Comparison of ENCODE assay signal across 10 cellular contexts in the genomic region with DNA sequence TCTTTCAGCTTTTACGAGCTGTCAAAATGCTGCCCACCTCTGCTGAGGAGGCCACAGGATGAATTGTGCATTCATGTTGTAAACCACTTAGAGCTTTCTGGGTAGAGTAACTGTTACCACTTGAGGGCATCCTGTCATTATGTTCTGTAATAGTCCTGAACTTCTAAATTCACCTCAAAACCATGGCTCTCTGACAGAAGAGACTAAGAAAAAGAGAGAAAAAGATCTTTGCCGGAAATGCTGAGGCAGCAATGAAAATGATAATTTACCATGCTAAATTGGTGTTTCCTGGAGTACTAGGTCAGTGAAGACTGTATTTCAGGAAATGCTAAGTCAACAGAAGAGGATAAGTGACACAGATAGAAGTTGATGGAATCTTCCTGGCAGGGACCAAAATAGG.
DNase-seq lines count a peak whose midpoint lies in the region; ATAC-seq, FAIRE-seq and TF ChIP-seq lines count a peak whose summit lies in the region.
"Had no signal": no experiment of that assay in that cellular context is flagged by ENCODE, and none has a peak within 500 bp of the region (broad histone marks: within the 10 kb centered on the region; RNA-seq: fewer than 3 reads in every experiment).

No MANE protein-coding gene starts in this region.

- H3K9me3 ChIP-seq in BLaER1 (no peaks in the 10 kb centered on the region), astrocyte (ENCODE audit: insufficient read depth, low read depth, low read length) (no peaks in the 10 kb centered on the region), kidney (ENCODE audit: control insufficient read depth in 1 of 2, low read length in 2 of 2) (no peaks in the 10 kb centered on the region)
- H3K9me3 ChIP-seq: gastrocnemius medialis had no signal

- H3K79me2 ChIP-seq in astrocyte (ENCODE audit: insufficient read depth, low read length), result no peaks in the 10 kb centered on the region

- H3K4me3 ChIP-seq in BLaER1, result no peak overlapping the region
- no peak overlapping the region for H3K4me3 ChIP-seq in astrocyte (ENCODE audit: insufficient read depth, low read depth, low read length)
- no peak overlapping the region for H3K4me3 ChIP-seq in kidney (ENCODE audit: low read length in 2 of 2)
- H3K4me3 ChIP-seq: gastrocnemius medialis had no signal

- DNase-seq in HTR-8/SVneo (ENCODE audit: insufficient read length, low spot score) (peak; percentile 18), astrocyte (ENCODE audit: low read depth) (peak; percentile 42), kidney (no peak), DMS 273 treated with DMSO at 0.1 percent for 48 hours (lab: John Stamatoyannopoulos, UW) (no peak)
- no peak for DNase-seq in effector CD8-positive, alpha-beta T cell (lab: John Stamatoyannopoulos, UW)
- DNase-seq in stimulated activated CD4-positive, alpha-beta T cell treated with anti-CD3 and anti-CD28 coated beads, Interleukin-1b, Interleukin-23, amount 100 ng/mL, for 48 hours, result no peak
- DNase-seq: activated naive CD4-positive, alpha-beta T cell treated with Interleukin-2 at 50 U/mL for 16 hours; gastrocnemius medialis had no signal

- no peak overlapping the region for H3K4me3 Mint-ChIP-seq in astrocyte (ENCODE audit: unreplicated experiment)

- ATAC-seq in GM21723 (IDR thresholded peaks at IDR 0.05; ENCODE audit: unreplicated experiment), result no peak
- ATAC-seq: gastrocnemius medialis had no signal

- H3K9me3 Mint-ChIP-seq in astrocyte (ENCODE audit: unreplicated experiment), result peaks cover 4% of the 10 kb centered on the region

- H3K4me1 ChIP-seq in BLaER1 (peaks cover 6% of the 10 kb centered on the region), astrocyte (ENCODE audit: insufficient read depth, low read length) (no peaks in the 10 kb centered on the region), kidney (ENCODE audit: control insufficient read depth in 1 of 2, insufficient read depth in 1 of 2, low read depth in 1 of 2, low read length in 2 of 2) (no peaks in the 10 kb centered on the region)
- H3K4me1 ChIP-seq: gastrocnemius medialis had no signal

- H3K36me3 ChIP-seq in BLaER1 (no peaks in the 10 kb centered on the region), astrocyte (ENCODE audit: insufficient read depth, low read length) (no peaks in the 10 kb centered on the region), kidney (ENCODE audit: control insufficient read depth in 1 of 2, insufficient read depth in 2 of 2, low read length in 2 of 2) (no peaks in the 10 kb centered on the region)
- H3K36me3 ChIP-seq: gastrocnemius medialis had no signal

- H3K27ac Mint-ChIP-seq in astrocyte (ENCODE audit: unreplicated experiment), result no peak overlapping the region

- no peaks in the 10 kb centered on the region for H3K36me3 Mint-ChIP-seq in astrocyte (ENCODE audit: low read depth, unreplicated experiment)

- H4K20me1 ChIP-seq in BLaER1 (no peaks in the 10 kb centered on the region), astrocyte (ENCODE audit: insufficient read depth, low read length) (no peaks in the 10 kb centered on the region)

- H3K27me3 ChIP-seq in BLaER1 (no peaks in the 10 kb centered on the region), astrocyte (ENCODE audit: insufficient read depth, low read length) (no peaks in the 10 kb centered on the region)
- H3K27me3 ChIP-seq: gastrocnemius medialis had no signal

- H3K9ac ChIP-seq in BLaER1 (no peak overlapping the region), astrocyte (ENCODE audit: low read length) (no peak overlapping the region), kidney (ENCODE audit: low read length in 2 of 2) (no peak overlapping the region)

- H3K27ac ChIP-seq in BLaER1 (no peak overlapping the region), astrocyte (ENCODE audit: low read depth, low read length) (no peak overlapping the region), kidney (ENCODE audit: low read depth in 2 of 2, low read length in 2 of 2) (no peak overlapping the region)
- H3K27ac ChIP-seq: gastrocnemius medialis had no signal

- no peaks in the 10 kb centered on the region for H3K27me3 Mint-ChIP-seq in astrocyte (ENCODE audit: low read depth, unreplicated experiment)

- TF ChIP-seq CTCF in astrocyte (IDR thresholded peaks at IDR 0.05; ENCODE audit: insufficient read depth, low read depth, low read length), result no peak
- peak; percentile 11 for TF ChIP-seq CTCF in kidney (IDR thresholded peaks at IDR 0.05; ENCODE audit: borderline replicate concordance, extremely low read depth, insufficient read depth)

- FAIRE-seq in HTR-8/SVneo (lab: Jason Lieb, UNC) (no peak), astrocyte (lab: Jason Lieb, UNC) (peak; percentile 13), kidney (lab: Jason Lieb, UNC) (no peak)

- peaks cover 2% of the 10 kb centered on the region for H3K4me1 Mint-ChIP-seq in astrocyte (ENCODE audit: low read depth, unreplicated experiment)

- H3K4me2 ChIP-seq in BLaER1 (peak overlapping the region; percentile 36), astrocyte (ENCODE audit: low read length) (no peak overlapping the region)

- no peak overlapping the region for H2AFZ ChIP-seq in astrocyte (ENCODE audit: low read depth, low read length)

- intact Hi-C loops in kidney (cut with DNase I), result no loop called here

Comparison
In these comparisons a context has a peak if more than half of its experiments do, and no peak if none do; other contexts are left out.
1. DNase-seq: peak in HTR-8/SVneo (single experiment) and astrocyte (single experiment); none in kidney (single experiment), DMS 273 treated with DMSO at 0.1 percent for 48 hours (single experiment), effector CD8-positive, alpha-beta T cell (single experiment) and stimulated activated CD4-positive, alpha-beta T cell treated with anti-CD3 and anti-CD28 coated beads, Interleukin-1b, Interleukin-23, amount 100 ng/mL, for 48 hours (single experiment).